Comparison of ENCODE assay signal across 8 cellular contexts in genomic region chr11:74398244-74399159, GRCh38. TPM values are rescaled to one million over a fixed set of nuclear protein-coding genes. Genes with fewer than 3 reads are reported as not detected.
A peak's percentile ranks its signal among the peaks of the same experiment; 100 is the strongest.
DNase-seq lines count a peak whose midpoint lies in the region; ATAC-seq and TF ChIP-seq lines count a peak whose summit lies in the region.

PGM2L1 (minus strand) TSS chr11:74398433; CDS start chr11:74398161, 272 bp downstream.

- ATAC-seq in HG03457 (IDR thresholded peaks at IDR 0.05; ENCODE audit: unreplicated experiment) = peak; percentile 93

- H3K9me3 ChIP-seq in colonic mucosa = no peaks in the 10 kb centered on the region

- peak within 1 kb of the TSS; percentile 88 for H3K27ac ChIP-seq in colonic mucosa

- H3K27me3 ChIP-seq in BJ (ENCODE audit: control insufficient read depth, insufficient read depth, low read length) (no peaks in the 10 kb centered on the region), colonic mucosa (no peaks in the 10 kb centered on the region)

- intact Hi-C loops in colonic mucosa (cut with DNase I) = no loop called here

- no peak for TF ChIP-seq CTCF in BJ (IDR thresholded peaks at IDR 0.05; ENCODE audit: insufficient read depth, low read depth, low read length)
- TF ChIP-seq CTCF in colonic mucosa (IDR thresholded peaks at IDR 0.05) = no peak

- CTCF ChIA-PET in BJ (lab: Yijun Ruan, JAX) = interaction anchor here (0.6 to 1.7 kb wide), 12 partner anchors 9 to 304 kb away, joined by 3 to 8 read pairs (median 4); no protein-coding TSS in a partner anchor

- POLR2A ChIA-PET in BJ (lab: Charles Lee) = no interaction called here

- peak within 1 kb of the TSS; percentile 76 to 95 for H3K9ac ChIP-seq in colonic mucosa (ENCODE audit: low read depth in 2 of 2, low read length in 2 of 2)

- H3K4me3 ChIP-seq in BJ (ENCODE audit: low read depth, low read length) (peak within 1 kb of the TSS; percentile 94), colonic mucosa (peak within 1 kb of the TSS; percentile 92)

- H3K36me3 ChIP-seq in BJ (ENCODE audit: control insufficient read depth, insufficient read depth, low read length) (no peaks in the 10 kb centered on the region), colonic mucosa (no peaks in the 10 kb centered on the region)

- DNase-seq in BJ (ENCODE audit: low read depth) (peak; percentile 63), GM19240 (ENCODE audit: insufficient read length, low spot score) (peak; percentile 90), NCI-H524 (lab: John Stamatoyannopoulos, UW) (peak; percentile 89 to 93), colonic mucosa (peak; percentile 95), kidney tubule cell (ENCODE audit: low spot score) (peak; percentile 97)
- DNase-seq in activated CD4-positive, alpha-beta T cell treated with anti-CD3 and anti-CD28 coated beads for 4 hours = peak; percentile 94 to 95
- DNase-seq in stimulated activated CD4-positive, alpha-beta T cell treated with anti-CD3 and anti-CD28 coated beads, Interleukin-1b, Interleukin-23, amount 100 ng/mL, for 1 hour (ENCODE audit: low read depth in 2 of 2) = peak; percentile 77 to 82

- H3K4me1 ChIP-seq in colonic mucosa = no peaks in the 10 kb centered on the region

RNA-seq across cellular contexts. Expression of gene PGM2L1, which starts in this region (rescaled TPM):
- 0.97 and 1.6 TPM in 2 replicates for polyA plus RNA-seq in BJ (2011; rRNA removed)
- 1.00 and 1.4 TPM in 2 replicates for polyA minus RNA-seq in BJ (2011; rRNA and poly(A)+ RNA removed)
- 10 to 100 TPM in 1 of 2 donors, 1 to 10 TPM in 1; 7.8 to 11.1 TPM for total RNA-seq in colonic mucosa

Comparison
In these comparisons a context has a peak if more than half of its experiments do, and no peak if none do; other contexts are left out.
1. Peak in every context shown above with its lines: DNase-seq, ATAC-seq, H3K4me3 ChIP-seq and H3K27ac ChIP-seq.